Comparison of ENCODE assay signal across 1 cellular context in the genomic region with DNA sequence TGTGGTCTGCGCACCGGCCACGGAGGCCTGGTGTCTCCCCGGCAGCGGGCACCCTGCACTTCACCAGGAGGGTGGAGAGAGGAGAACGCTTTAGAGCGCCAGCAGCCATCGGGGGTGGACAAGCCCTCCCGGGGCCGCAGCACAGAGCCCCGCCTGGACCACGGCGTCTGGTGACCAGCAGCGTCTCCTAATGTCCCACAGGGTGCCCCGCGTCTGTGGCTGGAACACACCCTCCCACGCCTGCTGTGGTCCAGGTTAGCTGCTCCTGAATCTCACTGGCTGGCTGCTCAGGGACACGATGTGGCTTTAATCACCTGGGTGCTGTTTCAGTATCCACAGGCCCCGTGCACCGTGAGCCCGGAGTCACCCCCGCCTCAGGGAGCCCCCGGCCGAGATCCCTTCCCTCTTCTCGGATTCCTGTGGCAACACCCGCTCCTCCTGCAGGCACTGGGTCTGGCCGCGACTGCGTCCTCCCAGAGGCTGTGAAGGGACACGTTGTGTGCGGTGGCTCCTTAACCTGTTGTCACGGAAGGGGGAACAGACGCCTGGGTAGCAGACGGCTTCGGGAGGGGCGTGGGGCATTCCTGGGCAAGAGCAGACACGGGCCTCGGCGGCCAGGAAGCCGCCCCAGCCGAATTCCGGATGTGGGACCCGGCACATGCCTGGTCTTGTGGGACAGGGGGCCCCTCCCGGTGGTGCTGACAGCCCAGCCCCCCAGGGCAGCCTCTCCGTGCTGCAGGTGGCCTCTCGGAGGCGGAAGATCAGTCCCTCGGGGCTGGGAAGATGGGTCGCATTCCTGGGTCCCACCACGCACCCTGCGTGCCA.
TF ChIP-seq lines count a peak whose summit lies in the region.

No MANE protein-coding gene starts in this region.

TF ChIP-seq in HepG2, 621 proteins besides CTCF, POLR2A, EP300 and RAD21 (continued from another document):
- no peak for TF ChIP-seq ZNF460 (CRISPR knock-in tag; IDR thresholded peaks at IDR 0.05; ENCODE audit: borderline replicate concordance)
- no peak for TF ChIP-seq ARHGAP35 (CRISPR knock-in tag; IDR thresholded peaks at IDR 0.05; ENCODE audit: borderline replicate concordance)
- TF ChIP-seq, protein P1, sequence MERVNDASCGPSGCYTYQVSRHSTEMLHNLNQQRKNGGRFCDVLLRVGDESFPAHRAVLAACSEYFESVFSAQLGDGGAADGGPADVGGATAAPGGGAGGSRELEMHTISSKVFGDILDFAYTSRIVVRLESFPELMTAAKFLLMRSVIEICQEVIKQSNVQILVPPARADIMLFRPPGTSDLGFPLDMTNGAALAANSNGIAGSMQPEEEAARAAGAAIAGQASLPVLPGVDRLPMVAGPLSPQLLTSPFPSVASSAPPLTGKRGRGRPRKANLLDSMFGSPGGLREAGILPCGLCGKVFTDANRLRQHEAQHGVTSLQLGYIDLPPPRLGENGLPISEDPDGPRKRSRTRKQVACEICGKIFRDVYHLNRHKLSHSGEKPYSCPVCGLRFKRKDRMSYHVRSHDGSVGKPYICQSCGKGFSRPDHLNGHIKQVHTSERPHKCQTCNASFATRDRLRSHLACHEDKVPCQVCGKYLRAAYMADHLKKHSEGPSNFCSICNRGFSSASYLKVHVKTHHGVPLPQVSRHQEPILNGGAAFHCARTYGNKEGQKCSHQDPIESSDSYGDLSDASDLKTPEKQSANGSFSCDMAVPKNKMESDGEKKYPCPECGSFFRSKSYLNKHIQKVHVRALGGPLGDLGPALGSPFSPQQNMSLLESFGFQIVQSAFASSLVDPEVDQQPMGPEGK (CRISPR knock-in tag; IDR thresholded peaks at IDR 0.05): 0 out of 2 replicates have a peak, but pooled peaks have one; percentile 32
- TF ChIP-seq SNAI1 (CRISPR knock-in tag; IDR thresholded peaks at IDR 0.05; ENCODE audit: borderline replicate concordance): no peak
- TF ChIP-seq, protein P2, sequence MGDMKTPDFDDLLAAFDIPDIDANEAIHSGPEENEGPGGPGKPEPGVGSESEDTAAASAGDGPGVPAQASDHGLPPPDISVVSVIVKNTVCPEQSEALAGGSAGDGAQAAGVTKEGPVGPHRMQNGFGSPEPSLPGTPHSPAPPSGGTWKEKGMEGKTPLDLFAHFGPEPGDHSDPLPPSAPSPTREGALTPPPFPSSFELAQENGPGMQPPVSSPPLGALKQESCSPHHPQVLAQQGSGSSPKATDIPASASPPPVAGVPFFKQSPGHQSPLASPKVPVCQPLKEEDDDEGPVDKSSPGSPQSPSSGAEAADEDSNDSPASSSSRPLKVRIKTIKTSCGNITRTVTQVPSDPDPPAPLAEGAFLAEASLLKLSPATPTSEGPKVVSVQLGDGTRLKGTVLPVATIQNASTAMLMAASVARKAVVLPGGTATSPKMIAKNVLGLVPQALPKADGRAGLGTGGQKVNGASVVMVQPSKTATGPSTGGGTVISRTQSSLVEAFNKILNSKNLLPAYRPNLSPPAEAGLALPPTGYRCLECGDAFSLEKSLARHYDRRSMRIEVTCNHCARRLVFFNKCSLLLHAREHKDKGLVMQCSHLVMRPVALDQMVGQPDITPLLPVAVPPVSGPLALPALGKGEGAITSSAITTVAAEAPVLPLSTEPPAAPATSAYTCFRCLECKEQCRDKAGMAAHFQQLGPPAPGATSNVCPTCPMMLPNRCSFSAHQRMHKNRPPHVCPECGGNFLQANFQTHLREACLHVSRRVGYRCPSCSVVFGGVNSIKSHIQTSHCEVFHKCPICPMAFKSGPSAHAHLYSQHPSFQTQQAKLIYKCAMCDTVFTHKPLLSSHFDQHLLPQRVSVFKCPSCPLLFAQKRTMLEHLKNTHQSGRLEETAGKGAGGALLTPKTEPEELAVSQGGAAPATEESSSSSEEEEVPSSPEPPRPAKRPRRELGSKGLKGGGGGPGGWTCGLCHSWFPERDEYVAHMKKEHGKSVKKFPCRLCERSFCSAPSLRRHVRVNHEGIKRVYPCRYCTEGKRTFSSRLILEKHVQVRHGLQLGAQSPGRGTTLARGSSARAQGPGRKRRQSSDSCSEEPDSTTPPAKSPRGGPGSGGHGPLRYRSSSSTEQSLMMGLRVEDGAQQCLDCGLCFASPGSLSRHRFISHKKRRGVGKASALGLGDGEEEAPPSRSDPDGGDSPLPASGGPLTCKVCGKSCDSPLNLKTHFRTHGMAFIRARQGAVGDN (CRISPR knock-in tag; IDR thresholded peaks at IDR 0.05): peak; percentile 14; the same call in 1 of the 2 replicates
- TF ChIP-seq, protein P3, sequence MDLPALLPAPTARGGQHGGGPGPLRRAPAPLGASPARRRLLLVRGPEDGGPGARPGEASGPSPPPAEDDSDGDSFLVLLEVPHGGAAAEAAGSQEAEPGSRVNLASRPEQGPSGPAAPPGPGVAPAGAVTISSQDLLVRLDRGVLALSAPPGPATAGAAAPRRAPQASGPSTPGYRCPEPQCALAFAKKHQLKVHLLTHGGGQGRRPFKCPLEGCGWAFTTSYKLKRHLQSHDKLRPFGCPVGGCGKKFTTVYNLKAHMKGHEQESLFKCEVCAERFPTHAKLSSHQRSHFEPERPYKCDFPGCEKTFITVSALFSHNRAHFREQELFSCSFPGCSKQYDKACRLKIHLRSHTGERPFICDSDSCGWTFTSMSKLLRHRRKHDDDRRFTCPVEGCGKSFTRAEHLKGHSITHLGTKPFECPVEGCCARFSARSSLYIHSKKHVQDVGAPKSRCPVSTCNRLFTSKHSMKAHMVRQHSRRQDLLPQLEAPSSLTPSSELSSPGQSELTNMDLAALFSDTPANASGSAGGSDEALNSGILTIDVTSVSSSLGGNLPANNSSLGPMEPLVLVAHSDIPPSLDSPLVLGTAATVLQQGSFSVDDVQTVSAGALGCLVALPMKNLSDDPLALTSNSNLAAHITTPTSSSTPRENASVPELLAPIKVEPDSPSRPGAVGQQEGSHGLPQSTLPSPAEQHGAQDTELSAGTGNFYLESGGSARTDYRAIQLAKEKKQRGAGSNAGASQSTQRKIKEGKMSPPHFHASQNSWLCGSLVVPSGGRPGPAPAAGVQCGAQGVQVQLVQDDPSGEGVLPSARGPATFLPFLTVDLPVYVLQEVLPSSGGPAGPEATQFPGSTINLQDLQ (CRISPR knock-in tag; IDR thresholded peaks at IDR 0.05): no peak
- TF ChIP-seq ZNF530 (CRISPR knock-in tag; IDR thresholded peaks at IDR 0.05; ENCODE audit: low read depth): no peak
- 0 out of 2 replicates have a peak, but pooled peaks have one; percentile 24 for TF ChIP-seq ZNF776 (CRISPR knock-in tag; IDR thresholded peaks at IDR 0.05)
- TF ChIP-seq ZNF468 (CRISPR knock-in tag; IDR thresholded peaks at IDR 0.05): no peak
- no peak for TF ChIP-seq MXD4 (CRISPR knock-in tag; IDR thresholded peaks at IDR 0.05)
- no peak for TF ChIP-seq ONECUT2 (CRISPR knock-in tag; IDR thresholded peaks at IDR 0.05)
TF ChIP-seq in HepG2: peak in this region for 3.
